In genomic region chr21:42258150-42258884, GRCh38 we compare ENCODE assay signal across 8 cellular contexts. TPM values are rescaled to one million over a fixed set of nuclear protein-coding genes. Genes with fewer than 3 reads are reported as not detected.
DNase-seq lines count a peak whose midpoint lies in the region; TF ChIP-seq lines count a peak whose summit lies in the region.

No MANE protein-coding gene starts in this region.

- DNase-seq in NCI-H526 (lab: John Stamatoyannopoulos, UW) (peak; percentile 44 to 84), NCI-H526 treated with DMSO at 0.1 percent for 48 hours (lab: John Stamatoyannopoulos, UW) (no peak), MV-4-11 (lab: John Stamatoyannopoulos, UW) (peak; percentile 67), T-helper 9 cell (peak; percentile 78), anterior cingulate cortex (lab: John Stamatoyannopoulos, UW) (peak in 52 of 58 donors; percentile 4 to 75 (median 53)), hepatic stellate cell (ENCODE audit: low spot score) (peak; percentile 73), spleen (peak; percentile 93), DMS79 (lab: John Stamatoyannopoulos, UW) (no peak)

- peaks cover 19 to 98% (median 86%) of the 10 kb centered on the region in 6 donors for H3K4me1 ChIP-seq in spleen

- peak; percentile 80 to 95 (median 90) for TF ChIP-seq CTCF in spleen (IDR thresholded peaks at IDR 0.05 in 8 of 11, conservative IDR thresholded peaks at IDR 0.05 in 3 of 11)

- H3K36me3 ChIP-seq in spleen = peaks cover 0 to 8% (median 0%) of the 10 kb centered on the region in 6 donors

- 16 to 22% (median 18%) methylated on average over 4 of the region's 4 CpGs for WGBS in spleen, 5 donors

- no peak for TF ChIP-seq POLR2A in spleen (IDR thresholded peaks at IDR 0.05)

- no peak overlapping the region for H3K4me3 ChIP-seq in spleen

- H3K9me3 ChIP-seq in spleen = no peaks in the 10 kb centered on the region

- H3K27me3 ChIP-seq in spleen (replicated peaks in 1 of 7) = peaks cover 0 to 4% (median 0%) of the 10 kb centered on the region in 7 donors

- peak overlapping the region in 2 of 8 donors; percentile 2 to 21 for H3K27ac ChIP-seq in spleen

- intact Hi-C loops in spleen (cut with DNase I; ENCODE audit: low total_unique reads) = loop anchor here (5.0 kb wide), 1 partner anchor 86 kb away; no protein-coding TSS in a partner anchor

RNA-seq across cellular contexts. Expression of gene ABCG1, which starts 39.4 kb away (rescaled TPM):
- total RNA-seq in spleen = 100 to 1,000 TPM in 5 of 7 donors, 10 to 100 TPM in 2; 76.7 to 143 (median 103) TPM
- polyA plus RNA-seq in spleen = 10 to 100 TPM; 14.6 to 17.0 (median 15.6) TPM

RNA-seq across cellular contexts. Expression of gene TFF3, which starts 56.9 kb away (rescaled TPM):
- 100 to 1,000 TPM in 2 of 7 donors, 10 to 100 TPM in 5; 38.1 to 123 (median 72.9) TPM for total RNA-seq in spleen
- 10 to 100 TPM; 28.9 to 77.8 (median 48.3) TPM for polyA plus RNA-seq in spleen

Comparison
In these comparisons a context has a peak if more than half of its experiments do, and no peak if none do; other contexts are left out.
1. DNase-seq: peak in NCI-H526 (2 of 2), MV-4-11 (single experiment), T-helper 9 cell (single experiment), anterior cingulate cortex (52 of 58), hepatic stellate cell (single experiment) and spleen (single experiment); none in NCI-H526 treated with DMSO at 0.1 percent for 48 hours (single experiment) and DMS79 (single experiment).